Comparison of ENCODE assay signal across 27 cellular contexts in the genomic region with DNA sequence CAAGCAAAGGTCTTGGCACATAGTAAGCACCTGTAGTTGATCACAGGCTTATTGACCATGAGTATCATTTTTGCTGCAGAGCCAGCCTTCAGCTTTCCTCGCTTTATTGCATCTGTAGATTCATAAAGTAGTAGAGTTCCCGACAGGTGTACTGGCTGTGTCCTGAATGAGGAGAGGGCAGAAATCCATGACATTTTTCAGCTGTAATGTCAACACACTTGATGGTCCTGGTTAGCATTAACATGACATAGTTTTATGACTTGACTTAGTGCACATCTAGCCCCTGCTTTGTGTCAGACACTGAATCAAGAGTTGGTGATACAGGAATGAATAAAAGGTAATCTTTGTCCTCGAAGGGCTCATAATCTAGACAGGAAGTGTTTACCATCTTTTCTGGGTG. TPM values are rescaled to one million over a fixed set of nuclear protein-coding genes. Genes with fewer than 3 reads are reported as not detected.
A peak's percentile ranks its signal among the peaks of the same experiment; 100 is the strongest.
DNase-seq lines count a peak whose midpoint lies in the region; ATAC-seq, FAIRE-seq and TF ChIP-seq lines count a peak whose summit lies in the region.
"Had no signal": no experiment of that assay in that cellular context is flagged by ENCODE, and none has a peak within 500 bp of the region (broad histone marks: within the 10 kb centered on the region; RNA-seq: fewer than 3 reads in every experiment).

No MANE protein-coding gene starts in this region.

- no peaks in the 10 kb centered on the region for H3K36me3 Mint-ChIP-seq in activated T-helper 17 cell treated with anti-CD3 and anti-CD28 coated beads, Interleukin-2, amount 50 U/mL, for 72 hours (ENCODE audit: low read depth)
- H3K36me3 Mint-ChIP-seq in naive thymus-derived CD8-positive, alpha-beta T cell, result peaks cover 3 to 21% (median 9%) of the 10 kb centered on the region in 3 donors
- H3K36me3 Mint-ChIP-seq: CD14-positive monocyte had no signal

- DNase-seq in bronchial epithelial cell (ENCODE audit: low read depth) (no peak), left colon (no peak), hepatic stellate cell (ENCODE audit: low spot score) (no peak)
- no peak for DNase-seq in naive thymus-derived CD8-positive, alpha-beta T cell
- DNase-seq: 8988T; ACHN; BE2C; C1 segment of cervical spinal cord; CD4-positive, alpha-beta memory T cell; CD4-positive, CD25-positive, alpha-beta regulatory T cell; CD8-positive, alpha-beta memory T cell; COR-L47; DMS 273 treated with DMSO at 0.1 percent for 48 hours; DMS153; DMS53; DMS79; DND-41; EL; GDM1 had no signal

- intact Hi-C loops in left colon (cut with DNase I, micrococcal nuclease), result no loop called here

- peaks cover 5% of the 10 kb centered on the region for H3K9me3 Mint-ChIP-seq in activated T-helper 17 cell treated with anti-CD3 and anti-CD28 coated beads, Interleukin-2, amount 50 U/mL, for 72 hours
- H3K9me3 Mint-ChIP-seq in naive thymus-derived CD8-positive, alpha-beta T cell, result peaks cover 0 to 14% (median 5%) of the 10 kb centered on the region in 9 donors

- H3K27me3 Mint-ChIP-seq in activated T-helper 17 cell treated with anti-CD3 and anti-CD28 coated beads, Interleukin-2, amount 50 U/mL, for 72 hours, result no peaks in the 10 kb centered on the region
- H3K27me3 Mint-ChIP-seq in naive thymus-derived CD8-positive, alpha-beta T cell, result no peaks in the 10 kb centered on the region
- H3K27me3 Mint-ChIP-seq: CD4-positive, CD25-positive, alpha-beta regulatory T cell had no signal

- POLR2A ChIA-PET in naive thymus-derived CD8-positive, alpha-beta T cell (lab: Charles Lee), result no interaction called here

- H3K4me3 Mint-ChIP-seq in activated T-helper 17 cell treated with anti-CD3 and anti-CD28 coated beads, Interleukin-2, amount 50 U/mL, for 72 hours, result no peak overlapping the region
- H3K4me3 Mint-ChIP-seq in naive thymus-derived CD8-positive, alpha-beta T cell, result no peak overlapping the region
- H3K4me3 Mint-ChIP-seq: CD14-positive monocyte; CD4-positive, alpha-beta memory T cell; CD4-positive, CD25-positive, alpha-beta regulatory T cell; CD8-positive, alpha-beta memory T cell had no signal

- FAIRE-seq in bronchial epithelial cell (lab: Jason Lieb, UNC), result peak; percentile 47
- FAIRE-seq: A204.1, GM12878, GM12892, GM18507 had no signal

- no peak overlapping the region for H3K4me3 ChIP-seq in bronchial epithelial cell (ENCODE audit: low read depth, low read length)
- H3K4me3 ChIP-seq: BLaER1, GM12878 had no signal

- no peaks in the 10 kb centered on the region for H3K27me3 ChIP-seq in bronchial epithelial cell (ENCODE audit: control insufficient read depth, insufficient read depth, low read length)
- H3K27me3 ChIP-seq: BE2C, BLaER1 had no signal

- peak overlapping the region; percentile 2 for H3K27ac Mint-ChIP-seq in activated T-helper 17 cell treated with anti-CD3 and anti-CD28 coated beads, Interleukin-2, amount 50 U/mL, for 72 hours
- no peak overlapping the region for H3K27ac Mint-ChIP-seq in naive thymus-derived CD8-positive, alpha-beta T cell
- H3K27ac Mint-ChIP-seq: CD4-positive, alpha-beta memory T cell; CD4-positive, CD25-positive, alpha-beta regulatory T cell; CD8-positive, alpha-beta memory T cell had no signal

- no peak for ATAC-seq in activated T-helper 17 cell treated with anti-CD3 and anti-CD28 coated beads, Interleukin-2, amount 50 U/mL, for 72 hours (replicated peaks)
- ATAC-seq in left colon, result peak; percentile 69
- no peak for ATAC-seq in HG02623 (IDR thresholded peaks at IDR 0.05; ENCODE audit: unreplicated experiment)
- no peak for ATAC-seq in naive thymus-derived CD8-positive, alpha-beta T cell
- ATAC-seq: GM12878 had no signal

- peaks cover 9% of the 10 kb centered on the region for H3K4me1 Mint-ChIP-seq in activated T-helper 17 cell treated with anti-CD3 and anti-CD28 coated beads, Interleukin-2, amount 50 U/mL, for 72 hours
- H3K4me1 Mint-ChIP-seq in naive thymus-derived CD8-positive, alpha-beta T cell, result peaks cover 0 to 8% (median 0%) of the 10 kb centered on the region in 4 donors
- H3K4me1 Mint-ChIP-seq: CD14-positive monocyte; CD4-positive, alpha-beta memory T cell; CD8-positive, alpha-beta memory T cell had no signal

- H3K36me3 ChIP-seq in bronchial epithelial cell (ENCODE audit: control insufficient read depth, insufficient read depth, low read length), result no peaks in the 10 kb centered on the region
- H3K36me3 ChIP-seq: BE2C, BLaER1 had no signal

- TF ChIP-seq CTCF in bronchial epithelial cell (IDR thresholded peaks at IDR 0.05; ENCODE audit: insufficient read depth, low read length, severe bottlenecking), result no peak

RNA-seq across cellular contexts. Expression of gene AIG1, which starts 55.0 kb away (rescaled TPM):
- 10 to 100 TPM; 12.0 to 18.1 TPM for total RNA-seq in activated T-helper 17 cell treated with anti-CD3 and anti-CD28 coated beads, Interleukin-2, amount 50 U/mL, for 72 hours
- 60.6 and 63.5 TPM in 2 replicates for total RNA-seq in bronchial epithelial cell
- 10 to 100 TPM; 15.6 to 27.0 TPM for total RNA-seq in left colon
- total RNA-seq in naive thymus-derived CD8-positive, alpha-beta T cell, result 10 to 100 TPM in 1 of 2 experiments, 1 to 10 TPM in 1; 10.0 to 11.1 TPM
- polyA plus RNA-seq in naive thymus-derived CD8-positive, alpha-beta T cell, result 10 to 100 TPM; 14.5 to 19.0 (median 15.8) TPM
